Comparison of ENCODE assay signal across 1 cellular context in the genomic region with DNA sequence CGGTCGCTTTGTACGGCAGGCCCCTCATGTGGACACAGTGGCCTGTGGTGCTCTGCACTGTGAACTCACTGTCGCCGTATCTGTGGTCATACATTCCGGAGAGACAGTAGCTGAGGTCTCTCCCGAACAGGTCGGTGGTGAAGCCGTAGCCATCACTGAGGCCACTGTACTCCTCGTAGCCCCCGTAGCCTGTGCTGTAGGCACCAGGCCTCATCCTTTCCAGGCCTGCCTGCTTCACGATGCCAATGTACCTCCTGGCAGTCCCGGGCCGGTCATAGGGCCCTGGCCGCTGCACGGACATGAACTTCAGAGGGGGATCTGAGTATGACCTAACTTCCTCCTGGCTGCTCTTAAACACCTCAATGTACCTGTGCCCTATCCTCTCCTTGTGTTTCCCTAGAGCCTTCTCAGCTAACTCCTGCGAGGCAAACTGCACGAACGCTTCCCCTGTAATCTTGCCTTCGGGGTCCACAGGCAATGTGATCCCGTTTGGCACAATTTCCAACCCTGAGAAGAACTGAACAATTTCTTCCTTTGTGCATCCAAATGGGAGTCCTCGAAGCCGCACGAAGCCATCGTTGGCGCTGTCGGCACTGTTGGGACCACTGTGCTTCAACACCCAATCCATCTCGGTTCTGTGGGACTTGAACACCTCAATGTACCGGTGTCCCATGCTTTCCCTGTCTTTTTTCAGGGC.
TF ChIP-seq lines count a peak whose summit lies in the region.

No MANE protein-coding gene starts in this region.

TF ChIP-seq in IMR-90, 13 proteins besides CTCF, POLR2A, EP300 and RAD21 (continued from another document):
- TF ChIP-seq, protein P1, sequence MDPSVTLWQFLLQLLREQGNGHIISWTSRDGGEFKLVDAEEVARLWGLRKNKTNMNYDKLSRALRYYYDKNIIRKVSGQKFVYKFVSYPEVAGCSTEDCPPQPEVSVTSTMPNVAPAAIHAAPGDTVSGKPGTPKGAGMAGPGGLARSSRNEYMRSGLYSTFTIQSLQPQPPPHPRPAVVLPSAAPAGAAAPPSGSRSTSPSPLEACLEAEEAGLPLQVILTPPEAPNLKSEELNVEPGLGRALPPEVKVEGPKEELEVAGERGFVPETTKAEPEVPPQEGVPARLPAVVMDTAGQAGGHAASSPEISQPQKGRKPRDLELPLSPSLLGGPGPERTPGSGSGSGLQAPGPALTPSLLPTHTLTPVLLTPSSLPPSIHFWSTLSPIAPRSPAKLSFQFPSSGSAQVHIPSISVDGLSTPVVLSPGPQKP (IDR thresholded peaks at IDR 0.05; ENCODE audit: borderline replicate concordance, low read depth, low read length), result no peak
- no peak for TF ChIP-seq CEBPB (IDR thresholded peaks at IDR 0.05; ENCODE audit: low read depth, low read length)
- no peak for TF ChIP-seq MAZ (IDR thresholded peaks at IDR 0.05; ENCODE audit: borderline replicate concordance, low read depth, low read length)
- TF ChIP-seq FOS (IDR thresholded peaks at IDR 0.05; ENCODE audit: low read depth, low read length), result no peak
- no peak for TF ChIP-seq BHLHE40 (IDR thresholded peaks at IDR 0.05; ENCODE audit: low read depth, low read length)
- no peak for TF ChIP-seq RCOR1 (IDR thresholded peaks at IDR 0.05; ENCODE audit: insufficient replicate concordance, low read length)
- TF ChIP-seq SMC3 (IDR thresholded peaks at IDR 0.05; ENCODE audit: low read depth, low read length), result no peak
